In the genomic region with DNA sequence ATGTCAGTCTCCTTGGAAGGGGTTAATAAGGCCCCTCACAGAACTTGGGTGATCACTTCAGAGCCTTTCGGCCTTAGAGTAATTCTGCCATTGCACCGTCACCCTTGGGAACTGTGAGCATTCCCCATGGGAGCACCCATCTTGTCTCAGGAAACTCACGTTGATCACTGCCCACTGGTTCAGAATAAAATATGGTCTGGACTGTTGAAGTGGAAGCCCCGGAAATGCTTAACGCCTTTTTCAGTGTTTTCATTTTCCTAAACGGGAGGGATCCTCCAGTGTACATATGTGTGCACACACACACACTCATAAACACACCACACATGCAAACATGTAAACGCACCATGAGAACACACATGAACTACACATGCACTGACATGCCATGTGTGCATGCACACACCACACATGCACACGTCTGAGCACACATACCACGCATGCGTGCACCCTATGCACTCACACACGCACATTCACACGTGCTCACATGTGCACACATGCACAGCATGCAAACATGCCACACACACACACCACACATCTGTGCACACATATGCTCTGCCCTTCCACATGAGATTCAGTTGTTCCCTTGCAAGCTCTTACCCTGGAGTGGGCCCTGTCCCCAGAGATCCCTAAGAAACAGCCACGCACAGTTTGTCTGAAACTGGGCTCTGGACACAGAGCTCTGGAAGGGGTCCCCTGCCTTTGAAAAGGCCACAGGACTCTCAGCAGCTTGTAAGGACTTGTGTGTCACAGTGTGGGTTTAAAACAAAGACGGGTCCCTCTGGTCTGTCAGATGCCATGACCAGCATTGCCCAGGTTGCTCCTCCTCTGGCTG, we compare ENCODE assay signal across 14 cellular contexts. TPM values are rescaled to one million over a fixed set of nuclear protein-coding genes. Genes with fewer than 3 reads are reported as not detected.
DNase-seq lines count a peak whose midpoint lies in the region; ATAC-seq, FAIRE-seq and TF ChIP-seq lines count a peak whose summit lies in the region.
"Had no signal": no experiment of that assay in that cellular context is flagged by ENCODE, and none has a peak within 500 bp of the region (broad histone marks: within the 10 kb centered on the region; RNA-seq: fewer than 3 reads in every experiment).

No MANE protein-coding gene starts in this region.

- DNase-seq in GM12865 (ENCODE audit: low read depth) (peak; percentile 62), H1 (ENCODE audit: low read depth in 1 of 2, low spot score in 2 of 2) (no peak), AG20443 (ENCODE audit: low spot score) (no peak), GM23338 (ENCODE audit: low spot score) (no peak), hypothalamus (lab: John Stamatoyannopoulos, UW) (no peak)
- DNase-seq in activated CD4-positive, CD25-positive, alpha-beta regulatory T cell treated with anti-CD3 and anti-CD28 coated beads, Interleukin-2, amount 50 U/mL, for 72 hours = no peak
- DNase-seq: activated CD8-positive, alpha-beta memory T cell treated with anti-CD3 and anti-CD28 coated beads, Interleukin-2, amount 10 ng/mL, durations not matched to agents 7 days and 5 days; Kasumi-1; NCI-H524 treated with DMSO at 0.1 percent for 48 hours had no signal

- no peaks in the 10 kb centered on the region for H3K4me1 Mint-ChIP-seq in GM23338

- H3K36me3 Mint-ChIP-seq in GM23338 (ENCODE audit: low read depth) = no peaks in the 10 kb centered on the region
- H3K36me3 Mint-ChIP-seq: activated CD8-positive, alpha-beta memory T cell treated with anti-CD3 and anti-CD28 coated beads, Interleukin-2, amount 10 ng/mL, durations not matched to agents 7 days and 5 days; CD8-positive, alpha-beta T cell had no signal

- H3F3A ChIP-seq in GM23338 (replicated peaks; ENCODE audit: low read depth) = no peaks in the 10 kb centered on the region

- peak overlapping the region; percentile 86; the same call in 1 of the 2 replicates for H2BK5ac ChIP-seq in H1 (ENCODE audit: low read depth, low read length)

- H3K14ac ChIP-seq in H1 (ENCODE audit: insufficient read length) = no peak overlapping the region

- no peak overlapping the region for H2AK5ac ChIP-seq in H1 (ENCODE audit: low read depth, low read length)

- no peak for FAIRE-seq in H1 (lab: Jason Lieb, UNC)

- H3K9me3 ChIP-seq in H1 (ENCODE audit: insufficient read depth in 2 of 2, low read depth in 1 of 2, low read length in 1 of 2) = no peaks in the 10 kb centered on the region
- H3K9me3 ChIP-seq: ascending aorta, heart left ventricle had no signal

- ATAC-seq in GM19324 (IDR thresholded peaks at IDR 0.05; ENCODE audit: low FRiP score, unreplicated experiment) = peak; percentile 12
- ATAC-seq in HG03060 (IDR thresholded peaks at IDR 0.05; ENCODE audit: low read depth, unreplicated experiment) = peak; percentile 13
- no peak for ATAC-seq in GM23338
- ATAC-seq: activated CD8-positive, alpha-beta memory T cell treated with anti-CD3 and anti-CD28 coated beads, Interleukin-2, amount 10 ng/mL, durations not matched to agents 7 days and 5 days had no signal

- no peak overlapping the region for H3K27ac Mint-ChIP-seq in GM23338
- H3K27ac Mint-ChIP-seq: activated CD8-positive, alpha-beta memory T cell treated with anti-CD3 and anti-CD28 coated beads, Interleukin-2, amount 10 ng/mL, durations not matched to agents 7 days and 5 days; CD8-positive, alpha-beta T cell had no signal

- H4K5ac ChIP-seq in H1 (ENCODE audit: insufficient read length, low read depth, low read length) = no peak overlapping the region

- TF ChIP-seq CTCF in GM12865 (IDR thresholded peaks at IDR 0.05; ENCODE audit: insufficient read depth, low read depth, low read length, missing control alignments) = no peak
- TF ChIP-seq CTCF in H1 (IDR thresholded peaks at IDR 0.05; ENCODE audit: control extremely low read depth in 1 of 3, insufficient read depth in 1 of 3, low read depth in 1 of 3, low read length in 3 of 3) = no peak
- no peak for TF ChIP-seq CTCF in GM23338 (conservative IDR thresholded peaks at IDR 0.05; ENCODE audit: low read depth in 2 of 2)

- H2BK12ac ChIP-seq in H1 (ENCODE audit: low read depth, low read length) = no peak overlapping the region

- H2BK20ac ChIP-seq in H1 (ENCODE audit: low read length) = no peak overlapping the region

- H3K9me2 ChIP-seq in GM23338 (ENCODE audit: insufficient read depth) = no peaks in the 10 kb centered on the region

- no peaks in the 10 kb centered on the region; the same call in 2 of the 3 replicates for H3K9me3 Mint-ChIP-seq in GM23338
- H3K9me3 Mint-ChIP-seq: CD8-positive, alpha-beta T cell had no signal

- H3K4me3 Mint-ChIP-seq in GM23338 = no peak overlapping the region
- H3K4me3 Mint-ChIP-seq: activated CD8-positive, alpha-beta memory T cell treated with anti-CD3 and anti-CD28 coated beads, Interleukin-2, amount 10 ng/mL, durations not matched to agents 7 days and 5 days; CD8-positive, alpha-beta T cell had no signal

- no peak overlapping the region for H3K9ac ChIP-seq in H1 (replicated peaks in 1 of 4; ENCODE audit: extremely low read depth in 1 of 4, low read depth in 3 of 4, low read length in 3 of 4)

- no peak for TF ChIP-seq POLR2A in H1 (IDR thresholded peaks at IDR 0.05; ENCODE audit: control extremely low read depth in 1 of 2, low read depth in 2 of 2, low read length in 2 of 2)

- 83% methylated on average over 14 of the region's 14 CpGs; no CpG with 5 or more reads in 1 of the 2 experiments for WGBS in H1 (ENCODE audit: extremely low coverage in 1 of 2, insufficient coverage in 1 of 2, insufficient read length in 1 of 2, insufficient replicate concordance in 2 of 2, low coverage in 1 of 2, low lambda C conversion rate in 2 of 2, missing lambda C conversion rate in 1 of 2), 2 experiments

- no peaks in the 10 kb centered on the region for H3K23me2 ChIP-seq in H1 (ENCODE audit: low read depth, low read length)

- H4K20me1 ChIP-seq in H1 (replicated peaks in 1 of 2; ENCODE audit: control insufficient read depth in 1 of 2, insufficient read depth in 2 of 2, low read length in 2 of 2) = peaks cover 0 to 3% of the 10 kb centered on the region in 2 experiments
- H4K20me1 ChIP-seq in GM23338 (replicated peaks; ENCODE audit: insufficient read depth) = no peaks in the 10 kb centered on the region

- no peak overlapping the region for H2BK120ac ChIP-seq in H1 (replicated peaks; ENCODE audit: low read depth, low read length)

- CTCF ChIA-PET in H1 (lab: Charles Lee; ENCODE audit: partially characterized antibody) = no interaction called here

- H3K56ac ChIP-seq in H1 (replicated peaks; ENCODE audit: insufficient read length, low read depth, low read length) = no peak overlapping the region

- H2AFZ ChIP-seq in H1 (ENCODE audit: low read length) (no peak overlapping the region), GM23338 (no peak overlapping the region)

- no peak overlapping the region for H3K18ac ChIP-seq in H1 (ENCODE audit: extremely low read depth, low read length)

- no peak for TF ChIP-seq EP300 in H1 (IDR thresholded peaks at IDR 0.05; ENCODE audit: borderline replicate concordance in 1 of 2, low read depth in 2 of 2, low read length in 2 of 2)

- no peak overlapping the region; the same call in 1 of the 2 replicates for H4K8ac ChIP-seq in H1 (ENCODE audit: extremely low read depth, insufficient read depth, low read length)

- H3K27me3 ChIP-seq in H1 (replicated peaks in 1 of 4; ENCODE audit: control insufficient read depth in 3 of 4, extremely low read depth in 1 of 4, insufficient read depth in 3 of 4, low read length in 3 of 4) (no peaks in the 10 kb centered on the region), GM23338 (ENCODE audit: insufficient read depth) (no peaks in the 10 kb centered on the region)
- H3K27me3 ChIP-seq: ascending aorta had no signal

- no peaks in the 10 kb centered on the region for H3K79me1 ChIP-seq in H1 (ENCODE audit: low read depth, low read length)

- no peak for TF ChIP-seq RAD21 in H1 (IDR thresholded peaks at IDR 0.05 in 1 of 2, conservative IDR thresholded peaks at IDR 0.05 in 1 of 2; ENCODE audit: low read depth in 2 of 2, low read length in 2 of 2)

- H3K23ac ChIP-seq in H1 (ENCODE audit: insufficient read length) = no peak overlapping the region

- H3K27ac ChIP-seq in H1 (ENCODE audit: low read depth, low read length) (no peak overlapping the region), GM23338 (ENCODE audit: low read depth) (no peak overlapping the region)
- H3K27ac ChIP-seq: ascending aorta, heart left ventricle had no signal

- POLR2A ChIA-PET in H1 (lab: Charles Lee; ENCODE audit: partially characterized antibody) = interaction anchor here (0.7 kb wide), 1 partner anchor 17 kb away, joined by 3 read pairs; a partner anchor contains a TSS

- H3K4ac ChIP-seq in H1 (replicated peaks; ENCODE audit: insufficient read length, low read depth, low read length) = peak overlapping the region; percentile 46

- H3K4me3 ChIP-seq in GM12865 (ENCODE audit: low read depth, low read length) (peak overlapping the region; percentile 31), H1 (ENCODE audit: extremely low read depth in 1 of 4, insufficient read depth in 2 of 4, low read depth in 3 of 4, low read length in 4 of 4) (no peak overlapping the region), GM23338 (no peak overlapping the region)
- H3K4me3 ChIP-seq: ascending aorta, heart left ventricle had no signal

- H3K36me3 ChIP-seq in H1 (ENCODE audit: control insufficient read depth in 2 of 4, insufficient read depth in 4 of 4, low read length in 3 of 4) = no peaks in the 10 kb centered on the region
- no peaks in the 10 kb centered on the region for H3K36me3 ChIP-seq in GM23338 (ENCODE audit: insufficient read depth)
- H3K36me3 ChIP-seq: ascending aorta, heart left ventricle had no signal

- H2BK15ac ChIP-seq in H1 (ENCODE audit: low read length) = no peak overlapping the region

- H3K4me2 ChIP-seq in H1 (ENCODE audit: insufficient read depth in 1 of 2, low read depth in 2 of 2, low read length in 2 of 2) = no peak overlapping the region
- no peak overlapping the region for H3K4me2 ChIP-seq in GM23338

- H4K91ac ChIP-seq in H1 (replicated peaks; ENCODE audit: insufficient read length, low read length) = peak overlapping the region; percentile 77

- H3K4me1 ChIP-seq in H1 (replicated peaks in 1 of 4; ENCODE audit: control insufficient read depth in 3 of 4, insufficient read depth in 4 of 4, low read length in 3 of 4) = no peaks in the 10 kb centered on the region; a peak in 1 of 7 replicates
- no peaks in the 10 kb centered on the region for H3K4me1 ChIP-seq in GM23338 (ENCODE audit: insufficient read depth)
- H3K4me1 ChIP-seq: ascending aorta had no signal

- peaks cover 8% of the 10 kb centered on the region for H3K27me3 Mint-ChIP-seq in GM23338 (ENCODE audit: insufficient read depth, low read depth, poor library complexity)

- H3K79me2 ChIP-seq in H1 (ENCODE audit: control insufficient read depth in 1 of 2, insufficient read depth in 2 of 2, low read length in 2 of 2) = no peaks in the 10 kb centered on the region
- no peaks in the 10 kb centered on the region for H3K79me2 ChIP-seq in GM23338 (replicated peaks; ENCODE audit: insufficient read depth)

RNA-seq across cellular contexts. Expression of a gene that starts 17.0 kb away (rescaled TPM):
- 56.3 and 66.3 TPM in 2 replicates for total RNA-seq in H1 (2021; fragmentation: NEBNext Ultra II Directional; extraction: Animal tissue kit (Norgen Biotek cat#: 25700))
- polyA plus RNA-seq in H1 (2011; rRNA removed) = 81.5 and 85.5 TPM in 2 replicates
- polyA plus RNA-seq in H1 (2011; cell fraction: cytosol; rRNA removed) = 67.1 TPM
- polyA plus RNA-seq in H1 (2011; cell fraction: nucleus; rRNA removed) = 71.6 TPM
- 75.9 to 89.0 TPM (median 80.9 TPM) in 4 replicates for polyA plus RNA-seq in H1 (2012, experiment 1 of 2)
- 102 TPM for polyA plus RNA-seq in H1 (2012, experiment 2 of 2)
- polyA plus RNA-seq in H1 (2013, experiment 1 of 2) = 87.9 TPM
- 91.7 TPM for polyA plus RNA-seq in H1 (2013, experiment 2 of 2)
- 31.6 and 38.0 TPM in 2 replicates for polyA minus RNA-seq in H1 (2011; rRNA and poly(A)+ RNA removed)
- polyA minus RNA-seq in H1 (2011; cell fraction: cytosol; rRNA and poly(A)+ RNA removed) = 32.5 TPM
- 22.6 TPM for polyA minus RNA-seq in H1 (2011; cell fraction: nucleus; rRNA and poly(A)+ RNA removed)
- 47.5 and 79.9 TPM in 2 replicates for total RNA-seq in GM23338 (2014; rRNA removed; shearing (Covaris generic))
- polyA plus RNA-seq in GM23338 (2016; fragmentation: Nextera tagmentation; extraction: Ambion mirVana) = 143 and 149 TPM in 2 replicates

RNA-seq across cellular contexts. Expression of a gene that starts 18.6 kb away (rescaled TPM):
- total RNA-seq in H1 (2021; fragmentation: NEBNext Ultra II Directional; extraction: Animal tissue kit (Norgen Biotek cat#: 25700)) = 72.7 and 77.1 TPM in 2 replicates
- polyA plus RNA-seq in H1 (2011; rRNA removed) (191 and 302 TPM in 2 replicates), GM23338 (2016; fragmentation: Nextera tagmentation; extraction: Ambion mirVana) (279 and 289 TPM in 2 replicates)
- polyA plus RNA-seq in H1 (2011; cell fraction: cytosol; rRNA removed) = 224 TPM
- 78.2 TPM for polyA plus RNA-seq in H1 (2011; cell fraction: nucleus; rRNA removed)
- polyA plus RNA-seq in H1 (2012, experiment 1 of 2) = 190 to 231 TPM (median 207 TPM) in 4 replicates
- 78.3 TPM for polyA plus RNA-seq in H1 (2012, experiment 2 of 2)
- 141 TPM for polyA plus RNA-seq in H1 (2013, experiment 1 of 2)
- 146 TPM for polyA plus RNA-seq in H1 (2013, experiment 2 of 2)
- polyA minus RNA-seq in H1 (2011; rRNA and poly(A)+ RNA removed) = 9.3 and 11.6 TPM in 2 replicates
- 55.8 TPM for polyA minus RNA-seq in H1 (2011; cell fraction: cytosol; rRNA and poly(A)+ RNA removed)
- polyA minus RNA-seq in H1 (2011; cell fraction: nucleus; rRNA and poly(A)+ RNA removed) = 31.5 TPM
- 82.1 and 94.8 TPM in 2 replicates for total RNA-seq in GM23338 (2014; rRNA removed; shearing (Covaris generic))
